Comparison of ENCODE assay signal across 12 cellular contexts in the genomic region with DNA sequence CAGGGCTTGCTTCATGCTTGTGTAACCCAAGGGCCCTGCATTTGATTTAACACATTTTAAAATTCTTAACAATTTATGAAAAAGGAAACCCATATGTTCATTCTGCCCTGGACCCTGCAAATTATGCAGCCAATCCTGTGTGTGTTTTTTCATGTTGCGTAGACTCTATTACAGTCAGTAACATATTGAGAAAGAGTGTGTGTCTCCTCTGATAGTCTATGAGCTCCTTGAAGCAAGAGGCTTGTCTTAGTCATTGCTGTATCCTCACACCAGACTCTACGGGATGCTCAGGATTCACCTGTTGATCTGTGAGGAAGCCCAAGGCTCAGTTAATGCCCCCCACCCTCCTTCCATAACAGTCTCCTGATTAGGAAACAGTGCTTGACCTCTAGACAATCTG.
DNase-seq lines count a peak whose midpoint lies in the region; ATAC-seq and TF ChIP-seq lines count a peak whose summit lies in the region.
"Had no signal": no experiment of that assay in that cellular context is flagged by ENCODE, and none has a peak within 500 bp of the region (broad histone marks: within the 10 kb centered on the region; RNA-seq: fewer than 3 reads in every experiment).

No MANE protein-coding gene starts in this region.

- H3K9me2 ChIP-seq in MM.1S (replicated peaks; ENCODE audit: insufficient read depth, low read length): no peaks in the 10 kb centered on the region

- peaks cover 19% of the 10 kb centered on the region for H3K4me1 ChIP-seq in MM.1S (ENCODE audit: low read length)
- H3K4me1 ChIP-seq: body of pancreas had no signal

- peak overlapping the region; percentile 40 for H3K4me3 Mint-ChIP-seq in activated T-helper 17 cell treated with anti-CD3 and anti-CD28 coated beads, Interleukin-2, amount 50 U/mL, for 72 hours

- peak; percentile 2 for ATAC-seq in GM18867 (IDR thresholded peaks at IDR 0.05; ENCODE audit: unreplicated experiment)
- ATAC-seq in activated T-helper 17 cell treated with anti-CD3 and anti-CD28 coated beads, Interleukin-2, amount 50 U/mL, for 72 hours (replicated peaks): no peak
- ATAC-seq: body of pancreas had no signal

- peaks cover 45% of the 10 kb centered on the region for H3K4me1 Mint-ChIP-seq in activated T-helper 17 cell treated with anti-CD3 and anti-CD28 coated beads, Interleukin-2, amount 50 U/mL, for 72 hours

- H2AFZ ChIP-seq in MM.1S (ENCODE audit: low read length): no peak overlapping the region

- no peak for TF ChIP-seq CTCF in MM.1S (IDR thresholded peaks at IDR 0.05; ENCODE audit: low read length)

- H3K79me2 ChIP-seq in MM.1S (ENCODE audit: low read length): no peaks in the 10 kb centered on the region

- H3K4me3 ChIP-seq in MM.1S (ENCODE audit: low read length): no peak overlapping the region
- H3K4me3 ChIP-seq: body of pancreas had no signal

- peaks cover 13% of the 10 kb centered on the region for H3K27me3 ChIP-seq in MM.1S (replicated peaks; ENCODE audit: insufficient read depth, low read length)
- H3K27me3 ChIP-seq: body of pancreas had no signal

- DNase-seq in AML-193 (lab: John Stamatoyannopoulos, UW): peak; percentile 49 to 66
- DNase-seq in MM.1S: no peak
- no peak for DNase-seq in NCI-H2196 (lab: John Stamatoyannopoulos, UW; ENCODE audit: unreplicated experiment)
- no peak for DNase-seq in COR-L47 (lab: John Stamatoyannopoulos, UW)
- no peak for DNase-seq in medulla oblongata (ENCODE audit: extremely low spot score)
- DNase-seq in D341Med (ENCODE audit: low spot score): no peak
- DNase-seq: glutamatergic neuron, NCI-H1092 treated with DMSO at 0.1 percent for 48 hours, NCI-H526 had no signal

- peak overlapping the region; percentile 76 for H3K27ac Mint-ChIP-seq in activated T-helper 17 cell treated with anti-CD3 and anti-CD28 coated beads, Interleukin-2, amount 50 U/mL, for 72 hours

- H3K9ac ChIP-seq in MM.1S (ENCODE audit: low read length): no peak overlapping the region

- no peaks in the 10 kb centered on the region for H3K9me3 ChIP-seq in MM.1S (replicated peaks; ENCODE audit: insufficient read depth, low read length)
- H3K9me3 ChIP-seq: body of pancreas had no signal

- H3K36me3 Mint-ChIP-seq in activated T-helper 17 cell treated with anti-CD3 and anti-CD28 coated beads, Interleukin-2, amount 50 U/mL, for 72 hours (ENCODE audit: low read depth): no peaks in the 10 kb centered on the region

- H3K9me3 Mint-ChIP-seq in activated T-helper 17 cell treated with anti-CD3 and anti-CD28 coated beads, Interleukin-2, amount 50 U/mL, for 72 hours: no peaks in the 10 kb centered on the region

- 0 out of 2 replicates have a peak overlapping the region, but pooled peaks have one; percentile 6 for H3K4me2 ChIP-seq in MM.1S (ENCODE audit: low read depth, low read length)

- H3K36me3 ChIP-seq in MM.1S (replicated peaks; ENCODE audit: insufficient read depth, low read length): no peaks in the 10 kb centered on the region

- peak overlapping the region; percentile 21; the same call in 1 of the 2 replicates for H3K27ac ChIP-seq in MM.1S (ENCODE audit: low read length)
- H3K27ac ChIP-seq: body of pancreas had no signal

- H4K20me1 ChIP-seq in MM.1S (ENCODE audit: insufficient read depth, low read length): no peaks in the 10 kb centered on the region

- H3K27me3 Mint-ChIP-seq in activated T-helper 17 cell treated with anti-CD3 and anti-CD28 coated beads, Interleukin-2, amount 50 U/mL, for 72 hours: no peaks in the 10 kb centered on the region

- H3F3A ChIP-seq in MM.1S (ENCODE audit: insufficient read depth, low read length): peaks cover 7% of the 10 kb centered on the region

Comparison
In these comparisons a context has a peak if more than half of its experiments do, and no peak if none do; other contexts are left out.
1. DNase-seq: peak in AML-193 (2 of 2); none in MM.1S (single experiment), NCI-H2196 (single experiment), COR-L47 (single experiment), medulla oblongata (single experiment) and D341Med (single experiment).